Comparison of ENCODE assay signal across 10 cellular contexts in the genomic region with DNA sequence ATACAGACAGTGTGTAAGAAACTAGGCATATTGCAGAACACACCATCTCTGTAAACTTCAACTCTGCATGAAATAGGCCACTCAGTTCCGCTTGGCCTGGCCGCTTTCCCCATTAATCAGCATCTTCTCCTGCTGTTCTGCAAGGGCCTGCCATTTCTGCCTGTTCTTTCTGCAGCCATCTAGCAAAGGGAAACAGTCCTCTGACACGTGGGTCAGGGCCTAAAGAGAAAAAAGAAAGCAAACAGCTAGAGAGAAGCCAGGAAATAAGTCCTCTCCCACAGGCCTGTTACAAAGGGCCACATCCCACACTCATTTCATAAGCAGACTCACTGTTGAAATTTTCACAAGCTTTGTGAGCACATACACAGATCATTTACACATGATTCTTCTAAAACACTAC.
DNase-seq lines count a peak whose midpoint lies in the region; ATAC-seq, FAIRE-seq and TF ChIP-seq lines count a peak whose summit lies in the region.
"Had no signal": no experiment of that assay in that cellular context is flagged by ENCODE, and none has a peak within 500 bp of the region (broad histone marks: within the 10 kb centered on the region; RNA-seq: fewer than 3 reads in every experiment).

No MANE protein-coding gene starts in this region.

- FAIRE-seq in pancreas (lab: Jason Lieb, UNC): no peak

- no peaks in the 10 kb centered on the region for H3K27me3 ChIP-seq in pancreas

- no peaks in the 10 kb centered on the region for H3K27me3 Mint-ChIP-seq in effector memory CD8-positive, alpha-beta T cell
- H3K27me3 Mint-ChIP-seq: CD8-positive, alpha-beta memory T cell had no signal

- H3K36me3 ChIP-seq in pancreas: peaks cover 0 to 35% (median 16%) of the 10 kb centered on the region in 3 donors

- no peaks in the 10 kb centered on the region for H3K4me1 ChIP-seq in pancreas

- no peak overlapping the region for H3K4me3 ChIP-seq in pancreas

- H3K9me3 ChIP-seq in pancreas: no peaks in the 10 kb centered on the region

- TF ChIP-seq CTCF in pancreas (IDR thresholded peaks at IDR 0.05): no peak

- H3K4me3 Mint-ChIP-seq in effector memory CD8-positive, alpha-beta T cell: no peak overlapping the region
- H3K4me3 Mint-ChIP-seq: CD8-positive, alpha-beta memory T cell had no signal

- DNase-seq in DMS53 (lab: John Stamatoyannopoulos, UW) (peak; percentile 69), UCSD-AML1 (lab: John Stamatoyannopoulos, UW; ENCODE audit: unreplicated experiment) (peak; percentile 6), head of caudate nucleus (peak in 37 of 42 donors; percentile 4 to 74 (median 25)), pancreas (peak in 3 of 6 donors; percentile 4 to 14 (median 7)), germinal center (ENCODE audit: low spot score) (no peak)
- DNase-seq in effector memory CD8-positive, alpha-beta T cell: no peak
- no peak for DNase-seq in activated naive CD4-positive, alpha-beta T cell treated with anti-CD3 and anti-CD28 coated beads, Interleukin-2, amount 50 U/mL, for 72 hours (ENCODE audit: low spot score in 2 of 2)
- DNase-seq: activated CD4-positive, alpha-beta T cell treated with anti-CD3 and anti-CD28 coated beads, Interleukin-2, amount 50 U/mL, for 1 hour; CD8-positive, alpha-beta memory T cell had no signal

- intact Hi-C loops in head of caudate nucleus (cut with DNase I) (no loop called here), pancreas (cut with DNase I) (no loop called here)

- 72 to 73% methylated on average over 3 of the region's 3 CpGs for WGBS in pancreas, 2 donors

- H3K27ac ChIP-seq in pancreas: peak overlapping the region in 2 of 4 donors; percentile 14 to 24

- no peaks in the 10 kb centered on the region for H3K4me1 Mint-ChIP-seq in effector memory CD8-positive, alpha-beta T cell (ENCODE audit: low read depth in 2 of 2)
- H3K4me1 Mint-ChIP-seq: CD8-positive, alpha-beta memory T cell had no signal

- peak overlapping the region in 1 of 2 donors; percentile 67 for H3K27ac Mint-ChIP-seq in effector memory CD8-positive, alpha-beta T cell
- peak overlapping the region in 1 of 2 donors; percentile 10 for H3K27ac Mint-ChIP-seq in activated naive CD4-positive, alpha-beta T cell treated with anti-CD3 and anti-CD28 coated beads, Interleukin-2, amount 50 U/mL, for 72 hours

- no peaks in the 10 kb centered on the region for H3K9me3 Mint-ChIP-seq in effector memory CD8-positive, alpha-beta T cell
- no peaks in the 10 kb centered on the region for H3K9me3 Mint-ChIP-seq in activated naive CD4-positive, alpha-beta T cell treated with anti-CD3 and anti-CD28 coated beads, Interleukin-2, amount 50 U/mL, for 72 hours
- H3K9me3 Mint-ChIP-seq: CD8-positive, alpha-beta memory T cell had no signal

- H3K36me3 Mint-ChIP-seq in effector memory CD8-positive, alpha-beta T cell (ENCODE audit: insufficient read depth): peaks cover 52% of the 10 kb centered on the region
- no peaks in the 10 kb centered on the region for H3K36me3 Mint-ChIP-seq in activated naive CD4-positive, alpha-beta T cell treated with anti-CD3 and anti-CD28 coated beads, Interleukin-2, amount 50 U/mL, for 72 hours

- ATAC-seq in pancreas (peak; percentile 24 to 89 (median 74)), GM21447 (IDR thresholded peaks at IDR 0.05; ENCODE audit: unreplicated experiment) (no peak)
- ATAC-seq in effector memory CD8-positive, alpha-beta T cell (replicated peaks): no peak
- ATAC-seq in activated naive CD4-positive, alpha-beta T cell treated with anti-CD3 and anti-CD28 coated beads, Interleukin-2, amount 50 U/mL, for 72 hours: no peak

Comparison
In these comparisons a context has a peak if more than half of its experiments do, and no peak if none do; other contexts are left out.
1. DNase-seq: peak in DMS53 (single experiment), UCSD-AML1 (single experiment) and head of caudate nucleus (37 of 42); none in germinal center (single experiment), effector memory CD8-positive, alpha-beta T cell (0 of 3) and activated naive CD4-positive, alpha-beta T cell treated with anti-CD3 and anti-CD28 coated beads, Interleukin-2, amount 50 U/mL, for 72 hours (0 of 2).
2. ATAC-seq: peak in pancreas (4 of 4); none in GM21447 (single experiment), effector memory CD8-positive, alpha-beta T cell (single experiment) and activated naive CD4-positive, alpha-beta T cell treated with anti-CD3 and anti-CD28 coated beads, Interleukin-2, amount 50 U/mL, for 72 hours (0 of 2).